11 cellular contexts compared by ENCODE assay signal in the genomic region with DNA sequence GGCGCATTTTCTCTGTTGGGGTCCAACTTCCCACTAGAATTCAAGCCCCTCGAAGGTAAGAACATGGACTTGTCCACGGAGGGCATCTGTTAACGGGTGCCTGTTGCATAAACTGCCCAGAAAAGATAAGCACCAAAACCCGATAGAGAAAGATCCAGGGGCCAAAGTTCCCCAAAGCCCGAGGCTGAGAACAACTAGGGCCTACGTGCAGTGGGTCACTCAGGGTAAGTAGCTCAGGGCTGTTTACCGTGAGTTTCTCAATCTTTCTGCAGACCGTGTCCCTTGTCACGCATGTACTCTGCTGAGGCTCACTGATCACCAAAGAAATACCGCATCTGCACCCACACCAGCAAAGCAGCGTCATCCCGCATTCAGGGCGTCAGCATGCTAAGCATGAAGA. TPM values are rescaled to one million over a fixed set of nuclear protein-coding genes. Genes with fewer than 3 reads are reported as not detected.
"Had no signal": no experiment of that assay in that cellular context is flagged by ENCODE, and none has a peak within 500 bp of the region (broad histone marks: within the 10 kb centered on the region; RNA-seq: fewer than 3 reads in every experiment).

No MANE protein-coding gene starts in this region.

- ATAC-seq: HCT116 had no signal

- FAIRE-seq: HTR-8/SVneo had no signal

- H3K27me3 Mint-ChIP-seq: IgD-negative memory B cell had no signal

- H3K4me3 Mint-ChIP-seq: HFFc6, IgD-negative memory B cell had no signal

- H3K9me3 ChIP-seq: HAP-1 had no signal

- H3K36me3 Mint-ChIP-seq: IgD-negative memory B cell had no signal

- H2AFZ ChIP-seq: GM23248 had no signal

- DNase-seq: GM23248, GOT3, H7, HFFc6, KBM-7 had no signal

- H3K9me3 Mint-ChIP-seq: HFFc6, IgD-negative memory B cell had no signal

- H3K27ac Mint-ChIP-seq: HFFc6, IgD-negative memory B cell had no signal

- H3K27ac ChIP-seq: GM23248 had no signal

- H3K9ac ChIP-seq: GM23248 had no signal

- H3K36me3 ChIP-seq: HAP-1 had no signal

- H3K4me3 ChIP-seq: GM23248, HAP-1 had no signal

RNA-seq across cellular contexts. Expression of gene PGA5, which starts 24.4 kb away (rescaled TPM):
- total RNA-seq: GM23248, H4, HFFc6, HT-29 had no signal
- polyA plus RNA-seq: GM23248, IgD-negative memory B cell had no signal

RNA-seq across cellular contexts. Expression of gene VWCE, which starts 29.8 kb away (rescaled TPM):
- total RNA-seq: HT-29 had no signal

RNA-seq across cellular contexts. Expression of gene PGA4, which starts 43.2 kb away (rescaled TPM):
- total RNA-seq: GM23248, H4, HFFc6, HT-29 had no signal
- polyA plus RNA-seq: IgD-negative memory B cell had no signal
